Comparison of ENCODE assay signal across 25 cellular contexts in genomic region chr13:29547135-29547534, GRCh38. TPM values are rescaled to one million over a fixed set of nuclear protein-coding genes. Genes with fewer than 3 reads are reported as not detected.
A peak's percentile ranks its signal among the peaks of the same experiment; 100 is the strongest.
DNase-seq lines count a peak whose midpoint lies in the region; ATAC-seq, FAIRE-seq and TF ChIP-seq lines count a peak whose summit lies in the region.
"Had no signal": no experiment of that assay in that cellular context is flagged by ENCODE, and none has a peak within 500 bp of the region (broad histone marks: within the 10 kb centered on the region; RNA-seq: fewer than 3 reads in every experiment).

No MANE protein-coding gene starts in this region.

- CTCF ChIA-PET in IMR-90 (lab: Yijun Ruan, JAX): no interaction called here

- no peak overlapping the region for H2AK5ac ChIP-seq in IMR-90 (ENCODE audit: low read depth, low read length)
- no peak overlapping the region for H2AK5ac ChIP-seq in mesenchymal stem cell (ENCODE audit: low read length, severe bottlenecking)

- H3K18ac ChIP-seq in IMR-90 (ENCODE audit: low read depth, low read length): no peak overlapping the region
- H3K18ac ChIP-seq in mesenchymal stem cell (ENCODE audit: low read depth in 1 of 2, low read length in 2 of 2): no peak overlapping the region

- no peaks in the 10 kb centered on the region for H3K27me3 ChIP-seq in CD4-positive, CD25-positive, alpha-beta regulatory T cell (ENCODE audit: control insufficient read depth, insufficient read depth, low read length)
- no peaks in the 10 kb centered on the region for H3K27me3 ChIP-seq in IMR-90 (ENCODE audit: control insufficient read depth, insufficient read depth, low read length)
- no peaks in the 10 kb centered on the region for H3K27me3 ChIP-seq in mesenchymal stem cell (ENCODE audit: control insufficient read depth in 1 of 2, insufficient read depth in 1 of 2, low read length in 2 of 2)
- H3K27me3 ChIP-seq: stomach, tibial nerve had no signal

- peaks cover 4 to 46% (median 17%) of the 10 kb centered on the region in 4 donors for H3K4me1 Mint-ChIP-seq in CD4-positive, CD25-positive, alpha-beta regulatory T cell
- H3K4me1 Mint-ChIP-seq: CD14-positive monocyte had no signal

- H3K4me1 ChIP-seq in CD4-positive, CD25-positive, alpha-beta regulatory T cell (ENCODE audit: control insufficient read depth, insufficient read depth, low read length, poor library complexity, severe bottlenecking): no peaks in the 10 kb centered on the region
- H3K4me1 ChIP-seq in IMR-90 (ENCODE audit: control insufficient read depth, insufficient read depth, low read length) (peaks cover 2% of the 10 kb centered on the region; the same call in 1 of the 2 replicates), mesenchymal stem cell (ENCODE audit: control insufficient read depth, insufficient read depth, low read depth, low read length) (peaks cover 8% of the 10 kb centered on the region)
- H3K4me1 ChIP-seq: tibial nerve had no signal

- H2BK20ac ChIP-seq in IMR-90 (ENCODE audit: low read depth, low read length): no peak overlapping the region

- intact Hi-C loops in IMR-90 (cut with micrococcal nuclease): no loop called here

- H3K4me2 ChIP-seq in IMR-90 (ENCODE audit: low read depth, low read length) (no peak overlapping the region), mesenchymal stem cell (ENCODE audit: low read length, poor library complexity, severe bottlenecking) (no peak overlapping the region)

- no peak for DNase-seq in CD4-positive, CD25-positive, alpha-beta regulatory T cell
- DNase-seq in IMR-90 (peak; percentile 27), dermis blood vessel endothelial cell (peak; percentile 80), lung microvascular endothelial cell (ENCODE audit: low read depth in 2 of 2) (peak; percentile 69 to 95), mesenchymal stem cell (no peak), OCI-M2 (lab: John Stamatoyannopoulos, UW; ENCODE audit: unreplicated experiment) (no peak), GM19239 (ENCODE audit: insufficient read length, low spot score) (no peak)
- DNase-seq: activated CD8-positive, alpha-beta memory T cell treated with anti-CD3 and anti-CD28 coated beads for 24 hours; activated naive CD4-positive, alpha-beta T cell treated with Interleukin-2 at 50 U/mL for 16 hours; activated T-cell treated with anti-CD3 and anti-CD28 coated beads, Interleukin-2, amount 50 U/mL, for 48 hours; amygdala; mucosa of descending colon; NCI-H1105; NCI-H2081; NCI-H510A treated with DMSO at 0.1 percent for 48 hours; NK-92 treated with Interleukin-12 subunit alpha and Interleukin-12 subunit beta, amount 100 ng/mL, for 24 hours; stomach; T-helper 2 cell had no signal

- POLR2A ChIA-PET in IMR-90 (lab: Charles Lee; ENCODE audit: unreplicated experiment): no interaction called here

- H3K9me1 ChIP-seq in IMR-90 (ENCODE audit: insufficient read depth, low read length): peaks cover 24% of the 10 kb centered on the region

- no peak for TF ChIP-seq RAD21 in IMR-90 (IDR thresholded peaks at IDR 0.05; ENCODE audit: low read length)

- H4K91ac ChIP-seq in IMR-90 (ENCODE audit: insufficient read depth, low read depth, low read length) (no peak overlapping the region), mesenchymal stem cell (ENCODE audit: low read length) (no peak overlapping the region)

- H2BK5ac ChIP-seq in IMR-90 (ENCODE audit: low read depth, low read length, poor library complexity, severe bottlenecking) (no peak overlapping the region), mesenchymal stem cell (ENCODE audit: low read depth, low read length, poor library complexity, severe bottlenecking) (no peak overlapping the region)

- H3K27me3 Mint-ChIP-seq in CD4-positive, CD25-positive, alpha-beta regulatory T cell: no peaks in the 10 kb centered on the region
- H3K27me3 Mint-ChIP-seq: central memory CD8-positive, alpha-beta T cell had no signal

- H3K27ac Mint-ChIP-seq in CD4-positive, CD25-positive, alpha-beta regulatory T cell: peak overlapping the region; percentile 62 to 91 (median 69)

- peaks cover 70% of the 10 kb centered on the region for H4K20me1 ChIP-seq in IMR-90 (ENCODE audit: insufficient read depth, low read length)

- TF ChIP-seq CTCF in IMR-90 (conservative IDR thresholded peaks at IDR 0.05; ENCODE audit: low read depth, low read length): no peak

- WGBS in IMR-90 (ENCODE audit: extremely low coverage in 2 of 2, insufficient read length in 1 of 2), 2 experiments: no CpG with 5 or more reads among the region's 7 CpGs
- WGBS in mesenchymal stem cell: 81% methylated on average over 6 of the region's 7 CpGs

- no peak overlapping the region for H3K4me3 Mint-ChIP-seq in CD4-positive, CD25-positive, alpha-beta regulatory T cell
- H3K4me3 Mint-ChIP-seq: CD14-positive monocyte; central memory CD8-positive, alpha-beta T cell had no signal

- H3K4ac ChIP-seq in IMR-90 (ENCODE audit: low read depth, low read length): no peak overlapping the region
- no peak overlapping the region for H3K4ac ChIP-seq in mesenchymal stem cell (ENCODE audit: low read depth in 1 of 2, low read length in 2 of 2)

- no peak for TF ChIP-seq POLR2A in IMR-90 (IDR thresholded peaks at IDR 0.05; ENCODE audit: low read depth, low read length)

- H3K23ac ChIP-seq in IMR-90 (ENCODE audit: low read depth, low read length): no peak overlapping the region
- no peak overlapping the region for H3K23ac ChIP-seq in mesenchymal stem cell (ENCODE audit: low read length in 2 of 2)

- H3K36me3 ChIP-seq in CD4-positive, CD25-positive, alpha-beta regulatory T cell (ENCODE audit: control insufficient read depth, insufficient read depth, low read length): peaks cover 31% of the 10 kb centered on the region
- peaks cover 29% of the 10 kb centered on the region for H3K36me3 ChIP-seq in IMR-90 (ENCODE audit: control insufficient read depth, insufficient read depth, low read length)
- peaks cover 37 to 44% of the 10 kb centered on the region in 2 experiments for H3K36me3 ChIP-seq in mesenchymal stem cell (ENCODE audit: control insufficient read depth in 1 of 2, insufficient read depth in 2 of 2, low read depth in 1 of 2, low read length in 2 of 2)

- no peak overlapping the region for H2BK15ac ChIP-seq in IMR-90 (ENCODE audit: low read depth, low read length)
- no peak overlapping the region for H2BK15ac ChIP-seq in mesenchymal stem cell (ENCODE audit: low read depth, poor library complexity, severe bottlenecking)

- H3K4me3 ChIP-seq in CD4-positive, CD25-positive, alpha-beta regulatory T cell (ENCODE audit: low read depth, low read length): no peak overlapping the region
- no peak overlapping the region for H3K4me3 ChIP-seq in IMR-90 (ENCODE audit: insufficient read depth, low read depth, low read length)
- H3K4me3 ChIP-seq in mesenchymal stem cell (ENCODE audit: insufficient read depth in 1 of 2, low read depth in 1 of 2, low read length in 2 of 2): no peak overlapping the region
- H3K4me3 ChIP-seq: mucosa of descending colon, stomach, tibial nerve had no signal

- H3K56ac ChIP-seq in IMR-90 (ENCODE audit: extremely low read depth, insufficient read depth, low read length): no peak overlapping the region

- H3K79me1 ChIP-seq in IMR-90 (ENCODE audit: low read depth in 1 of 2, low read length in 2 of 2) (peaks cover 49 to 98% of the 10 kb centered on the region in 2 experiments), mesenchymal stem cell (replicated peaks; ENCODE audit: low read length, poor library complexity, severe bottlenecking) (peaks cover 43% of the 10 kb centered on the region)

- H3K27ac ChIP-seq in CD4-positive, CD25-positive, alpha-beta regulatory T cell (ENCODE audit: insufficient read depth, low read length, poor library complexity, severe bottlenecking): no peak overlapping the region
- no peak overlapping the region for H3K27ac ChIP-seq in IMR-90 (ENCODE audit: insufficient read depth, low read length)
- H3K27ac ChIP-seq in mesenchymal stem cell (ENCODE audit: low read length, poor library complexity, severe bottlenecking): no peak overlapping the region
- H3K27ac ChIP-seq: HL-60, tibial nerve had no signal

- H3K9me3 ChIP-seq in CD4-positive, CD25-positive, alpha-beta regulatory T cell (ENCODE audit: control insufficient read depth in 2 of 2, low read length in 2 of 2): no peaks in the 10 kb centered on the region
- H3K9me3 ChIP-seq in IMR-90 (ENCODE audit: control insufficient read depth, insufficient read depth, low read length) (no peaks in the 10 kb centered on the region), mesenchymal stem cell (ENCODE audit: control insufficient read depth, low read length) (no peaks in the 10 kb centered on the region)
- H3K9me3 ChIP-seq: mucosa of descending colon, stomach, tibial nerve had no signal

- H4K5ac ChIP-seq in IMR-90 (ENCODE audit: low read depth, low read length): no peak overlapping the region

- H3K14ac ChIP-seq in IMR-90 (replicated peaks; ENCODE audit: low read depth, low read length) (no peak overlapping the region), mesenchymal stem cell (ENCODE audit: low read length in 2 of 2) (no peak overlapping the region)

- no peak overlapping the region for H2AFZ ChIP-seq in IMR-90 (replicated peaks; ENCODE audit: low read length, poor library complexity)
- no peak overlapping the region for H2AFZ ChIP-seq in mesenchymal stem cell (ENCODE audit: low read depth, low read length)

- no peak for FAIRE-seq in GM19239 (lab: Jason Lieb, UNC)
- FAIRE-seq: H1 had no signal

- no peak overlapping the region for H2AK9ac ChIP-seq in IMR-90 (replicated peaks; ENCODE audit: low read depth, low read length, poor library complexity)

- no peak overlapping the region for H2BK12ac ChIP-seq in mesenchymal stem cell (ENCODE audit: low read length in 2 of 2)

- no TSS peak for BruUV-seq in IMR-90 (replicated peaks; lab: Mats Ljungman, UMichigan)

- H3K36me3 Mint-ChIP-seq in CD4-positive, CD25-positive, alpha-beta regulatory T cell: peaks cover 45% of the 10 kb centered on the region

- H2BK120ac ChIP-seq in IMR-90 (ENCODE audit: low read depth, low read length) (no peak overlapping the region), mesenchymal stem cell (ENCODE audit: low read depth, low read length) (no peak overlapping the region)

- no peak overlapping the region for H4K8ac ChIP-seq in IMR-90 (ENCODE audit: low read depth in 2 of 2, low read length in 2 of 2)
- no peak overlapping the region for H4K8ac ChIP-seq in mesenchymal stem cell (ENCODE audit: low read length)

- in situ Hi-C loops in IMR-90 (cut with MboI; ENCODE audit: low sequenced_read_pairs): no loop called here

- H3K9ac ChIP-seq in IMR-90 (ENCODE audit: low read depth, low read length): no peak overlapping the region
- no peak overlapping the region for H3K9ac ChIP-seq in mesenchymal stem cell (ENCODE audit: low read length)

- dilution Hi-C loops in IMR-90 (cut with HindIII; ENCODE audit: low sequenced_read_pairs, unreplicated experiment): no loop called here

- no peak for ATAC-seq in CD4-positive, CD25-positive, alpha-beta regulatory T cell (ENCODE audit: low read depth in 2 of 2)
- ATAC-seq in IMR-90 (ENCODE audit: low read depth) (no peak), HG02981 (IDR thresholded peaks at IDR 0.05; ENCODE audit: unreplicated experiment) (no peak)
- ATAC-seq: mucosa of descending colon, Panc1 had no signal

- H3K9me3 Mint-ChIP-seq in CD4-positive, CD25-positive, alpha-beta regulatory T cell: no peaks in the 10 kb centered on the region
- H3K9me3 Mint-ChIP-seq: CD14-positive monocyte; central memory CD8-positive, alpha-beta T cell had no signal

RNA-seq across cellular contexts. Expression of gene SLC7A1, which starts 48.4 kb away (rescaled TPM):
- total RNA-seq in CD4-positive, CD25-positive, alpha-beta regulatory T cell: 29.9 TPM
- polyA plus RNA-seq in CD4-positive, CD25-positive, alpha-beta regulatory T cell: 1 to 10 TPM; 3.6 to 7.7 (median 4.8) TPM
- total RNA-seq in IMR-90 (2012; rRNA removed) (9.7 and 10.3 TPM in 2 replicates), dermis blood vessel endothelial cell (17.7 and 69.5 TPM in 2 replicates), lung microvascular endothelial cell (10.7 and 27.8 TPM in 2 replicates)
- polyA plus RNA-seq in IMR-90 (2012; rRNA removed): 20.4 and 22.3 TPM in 2 replicates
- 10.1 and 16.9 TPM in 2 replicates for polyA plus RNA-seq in IMR-90 (2012; cell fraction: cytosol; rRNA removed)
- polyA plus RNA-seq in IMR-90 (2012; cell fraction: nucleus; rRNA removed; ENCODE audit: low replicate concordance): 25.5 and 27.8 TPM in 2 replicates
- polyA plus RNA-seq in mesenchymal stem cell (2013, experiment 1 of 2): 14.6 TPM
- 14.5 TPM for polyA plus RNA-seq in mesenchymal stem cell (2013, experiment 2 of 2)

Comparison
In these comparisons a context has a peak if more than half of its experiments do, and no peak if none do; other contexts are left out.
1. DNase-seq: peak in IMR-90 (single experiment), dermis blood vessel endothelial cell (single experiment) and lung microvascular endothelial cell (2 of 2); none in CD4-positive, CD25-positive, alpha-beta regulatory T cell (0 of 3), mesenchymal stem cell (single experiment), OCI-M2 (single experiment) and GM19239 (single experiment).